ENCODE assay signal across 8 cellular contexts in the genomic region with DNA sequence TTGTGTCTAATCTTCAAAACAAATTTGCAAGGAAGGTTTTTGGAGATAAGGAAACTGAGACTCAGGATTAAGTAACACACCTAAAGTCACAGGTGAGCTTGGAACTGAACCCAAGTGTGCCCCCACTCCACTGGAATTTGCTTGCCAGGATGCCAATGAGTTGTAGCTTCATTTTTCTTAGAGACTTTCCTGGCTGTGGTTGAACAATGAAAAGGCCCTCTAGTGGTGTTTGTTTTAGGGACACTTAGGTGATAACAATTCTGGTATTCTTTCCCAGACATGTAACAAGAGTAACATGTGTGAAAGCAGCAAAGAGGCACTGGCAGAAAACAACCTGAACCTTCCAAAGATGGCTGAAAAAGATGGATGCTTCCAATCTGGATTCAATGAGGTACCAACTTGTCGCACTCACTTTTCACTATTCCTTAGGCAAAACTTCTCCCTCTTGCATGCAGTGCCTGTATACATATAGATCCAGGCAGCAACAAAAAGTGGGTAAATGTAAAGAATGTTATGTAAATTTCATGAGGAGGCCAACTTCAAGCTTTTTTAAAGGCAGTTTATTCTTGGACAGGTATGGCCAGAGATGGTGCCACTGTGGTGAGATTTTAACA. TPM values are rescaled to one million over a fixed set of nuclear protein-coding genes. Genes with fewer than 3 reads are reported as not detected.
DNase-seq lines count a peak whose midpoint lies in the region; ATAC-seq, FAIRE-seq and TF ChIP-seq lines count a peak whose summit lies in the region.

No MANE protein-coding gene starts in this region.

- no peaks in the 10 kb centered on the region for H3K36me3 ChIP-seq in left ventricle myocardium inferior
- H3K36me3 ChIP-seq in effector memory CD4-positive, alpha-beta T cell (ENCODE audit: control insufficient read depth, insufficient read depth, low read length): no peaks in the 10 kb centered on the region

- FAIRE-seq in H54 (lab: Jason Lieb, UNC): no peak

- H3K4me1 ChIP-seq in left ventricle myocardium inferior: peaks cover 49% of the 10 kb centered on the region
- H3K4me1 ChIP-seq in effector memory CD4-positive, alpha-beta T cell (ENCODE audit: control insufficient read depth, insufficient read depth, low read length, poor library complexity, severe bottlenecking): peaks cover 4% of the 10 kb centered on the region

- H3K9me3 ChIP-seq in left ventricle myocardium inferior (replicated peaks): no peaks in the 10 kb centered on the region
- H3K9me3 ChIP-seq in effector memory CD4-positive, alpha-beta T cell (ENCODE audit: control insufficient read depth, low read length): no peaks in the 10 kb centered on the region

- TF ChIP-seq POLR2A in H54 (IDR thresholded peaks at IDR 0.05; ENCODE audit: low read depth, low read length): no peak

- intact Hi-C loops in left ventricle myocardium inferior (cut with micrococcal nuclease): no loop called here

- peak; percentile 51 for DNase-seq in COLO829 (ENCODE audit: low spot score)
- peak; percentile 36 for DNase-seq in H54 (ENCODE audit: insufficient read length, low spot score)
- peak; percentile 49 for DNase-seq in RPMI8226
- DNase-seq in left ventricle myocardium inferior: no peak
- DNase-seq in retina: no peak
- no peak for DNase-seq in anterior cingulate cortex (lab: John Stamatoyannopoulos, UW)
- no peak for DNase-seq in effector memory CD4-positive, alpha-beta T cell

- TF ChIP-seq CTCF in left ventricle myocardium inferior (IDR thresholded peaks at IDR 0.05; ENCODE audit: borderline replicate concordance): peak; percentile 69

- ATAC-seq in HG03469 (IDR thresholded peaks at IDR 0.05; ENCODE audit: unreplicated experiment): no peak

- peak overlapping the region; percentile 60 for H3K4me3 ChIP-seq in left ventricle myocardium inferior
- H3K4me3 ChIP-seq in effector memory CD4-positive, alpha-beta T cell (ENCODE audit: insufficient read depth, low read depth, low read length, poor library complexity, severe bottlenecking): no peak overlapping the region

- H3K27me3 ChIP-seq in left ventricle myocardium inferior (ENCODE audit: low read depth): no peaks in the 10 kb centered on the region
- peaks cover 4% of the 10 kb centered on the region for H3K27me3 ChIP-seq in effector memory CD4-positive, alpha-beta T cell (replicated peaks; ENCODE audit: control insufficient read depth, insufficient read depth, low read length, poor library complexity, severe bottlenecking)

- peak overlapping the region; percentile 73 for H3K27ac ChIP-seq in left ventricle myocardium inferior (replicated peaks)
- no peak overlapping the region for H3K27ac ChIP-seq in effector memory CD4-positive, alpha-beta T cell (ENCODE audit: insufficient read depth, low read length, poor library complexity, severe bottlenecking)

RNA-seq across cellular contexts. Expression of gene IL6, which starts 1.5 kb away (rescaled TPM):
- 0.69 TPM for total RNA-seq in left ventricle myocardium inferior

Comparison
In these comparisons a context has a peak if more than half of its experiments do, and no peak if none do; other contexts are left out.
1. DNase-seq: peak in COLO829 (single experiment), H54 (single experiment) and RPMI8226 (single experiment); none in left ventricle myocardium inferior (single experiment), retina (single experiment), anterior cingulate cortex (0 of 58) and effector memory CD4-positive, alpha-beta T cell (0 of 3).